In the genomic region with DNA sequence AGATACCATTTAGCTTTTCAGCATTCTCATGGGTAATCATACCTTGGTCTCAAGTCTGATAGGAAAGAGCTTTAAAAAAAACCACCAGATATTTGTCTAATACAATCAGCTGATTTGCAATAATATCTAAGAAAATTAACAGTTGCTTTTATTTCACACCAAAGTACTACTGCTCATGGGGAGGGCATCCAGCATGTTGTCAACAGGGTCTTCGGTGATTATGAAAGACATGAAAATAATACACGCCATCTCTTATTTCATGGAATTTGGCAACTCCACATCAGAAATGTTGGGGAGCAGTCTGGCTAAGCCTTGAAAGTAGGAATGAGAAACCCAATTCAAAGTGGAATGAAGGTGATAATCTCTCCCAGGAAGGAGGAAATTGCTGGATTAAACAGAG, we compare ENCODE assay signal across 29 cellular contexts. TPM values are rescaled to one million over a fixed set of nuclear protein-coding genes. Genes with fewer than 3 reads are reported as not detected.
"Had no signal": no experiment of that assay in that cellular context is flagged by ENCODE, and none has a peak within 500 bp of the region (broad histone marks: within the 10 kb centered on the region; RNA-seq: fewer than 3 reads in every experiment).

No MANE protein-coding gene starts in this region.

- H3K27me3 ChIP-seq: adrenal gland, MG63 had no signal

- H3K4me3 Mint-ChIP-seq: activated CD4-positive, alpha-beta memory T cell treated with anti-CD3 and anti-CD28 coated beads, Interleukin-2, amount 10 ng/mL, durations not matched to agents 7 days and 5 days; activated CD4-positive, alpha-beta T cell treated with anti-CD3 and anti-CD28 coated beads for 36 hours; activated naive CD8-positive, alpha-beta T cell treated with anti-CD3 and anti-CD28 coated beads, Interleukin-2, amount 10 ng/mL, durations not matched to agents 7 days and 5 days had no signal

- ATAC-seq: activated CD4-positive, alpha-beta T cell treated with anti-CD3 and anti-CD28 coated beads for 36 hours had no signal

- H3K27ac ChIP-seq: adrenal gland, WERI-Rb-1 had no signal

- H3K4me3 ChIP-seq: adrenal gland, MG63 had no signal

- DNase-seq: activated CD4-positive, alpha-beta memory T cell treated with anti-CD3 and anti-CD28 coated beads, Interleukin-2, amount 10 ng/mL, durations not matched to agents 7 days and 5 days; activated CD4-positive, alpha-beta T cell treated with anti-CD3 and anti-CD28 coated beads for 36 hours; activated CD4-positive, alpha-beta T cell treated with anti-CD3 and anti-CD28 coated beads, Interleukin-2, amount 50 U/mL, for 1 hour; activated gamma-delta T cell treated with Interleukin-2 at 50 U/mL for 16 hours; activated naive CD4-positive, alpha-beta T cell treated with anti-CD3 and anti-CD28 coated beads, Interleukin-2, amount 50 U/mL, for 16 hours; activated naive CD8-positive, alpha-beta T cell treated with anti-CD3 and anti-CD28 coated beads, Interleukin-2, amount 10 ng/mL, durations not matched to agents 7 days and 5 days; activated T-cell treated with anti-CD3 and anti-CD28 coated beads for 4 hours; activated T-cell treated with anti-CD3 and anti-CD28 coated beads, Interleukin-2, amount 50 U/mL, for 48 hours; adrenal gland; anterior cingulate cortex; MG63; MV-4-11; NCI-H1092 treated with DMSO at 0.1 percent for 48 hours; NCI-H1417 treated with DMSO at 0.1 percent for 48 hours; NCI-H1694; NCI-H2029; NCI-H2107; NCI-H2171 treated with DMSO at 0.1 percent for 48 hours; NCI-H345; NCI-H510A; NCI-H526 treated with DMSO at 0.1 percent for 48 hours; NCI-H82; SIG-M5; T-helper 2 cell; WERI-Rb-1 had no signal

- H3K27ac Mint-ChIP-seq: activated CD4-positive, alpha-beta memory T cell treated with anti-CD3 and anti-CD28 coated beads, Interleukin-2, amount 10 ng/mL, durations not matched to agents 7 days and 5 days; activated CD4-positive, alpha-beta T cell treated with anti-CD3 and anti-CD28 coated beads for 36 hours; activated naive CD8-positive, alpha-beta T cell treated with anti-CD3 and anti-CD28 coated beads, Interleukin-2, amount 10 ng/mL, durations not matched to agents 7 days and 5 days; activated T-helper 2 cell treated with anti-CD3 and anti-CD28 coated beads, Interferon-gamma antibody, Interleukin-2, Interleukin-4, amounts not matched to agents 10 μg/mL and 5 μg/mL and 100 μg/mL, durations not matched to agents 14 hours and 24 hours and 36 hours had no signal

- H3K9me3 ChIP-seq: adrenal gland, MG63 had no signal

- H3K4me1 Mint-ChIP-seq: activated CD4-positive, alpha-beta memory T cell treated with anti-CD3 and anti-CD28 coated beads, Interleukin-2, amount 10 ng/mL, durations not matched to agents 7 days and 5 days; activated CD4-positive, alpha-beta T cell treated with anti-CD3 and anti-CD28 coated beads for 36 hours; activated naive CD8-positive, alpha-beta T cell treated with anti-CD3 and anti-CD28 coated beads, Interleukin-2, amount 10 ng/mL, durations not matched to agents 7 days and 5 days had no signal

- H3K9me3 Mint-ChIP-seq: activated CD4-positive, alpha-beta memory T cell treated with anti-CD3 and anti-CD28 coated beads, Interleukin-2, amount 10 ng/mL, durations not matched to agents 7 days and 5 days; activated naive CD8-positive, alpha-beta T cell treated with anti-CD3 and anti-CD28 coated beads, Interleukin-2, amount 10 ng/mL, durations not matched to agents 7 days and 5 days; activated T-helper 2 cell treated with anti-CD3 and anti-CD28 coated beads, Interferon-gamma antibody, Interleukin-2, Interleukin-4, amounts not matched to agents 10 μg/mL and 5 μg/mL and 100 μg/mL, durations not matched to agents 14 hours and 24 hours and 36 hours had no signal

- H3K4me1 ChIP-seq: adrenal gland had no signal

- H3K27me3 Mint-ChIP-seq: activated CD4-positive, alpha-beta memory T cell treated with anti-CD3 and anti-CD28 coated beads, Interleukin-2, amount 10 ng/mL, durations not matched to agents 7 days and 5 days had no signal

- H3K36me3 Mint-ChIP-seq: activated naive CD8-positive, alpha-beta T cell treated with anti-CD3 and anti-CD28 coated beads, Interleukin-2, amount 10 ng/mL, durations not matched to agents 7 days and 5 days had no signal

- H3K36me3 ChIP-seq: adrenal gland, MG63, WERI-Rb-1 had no signal

RNA-seq across cellular contexts. Expression of a gene that starts 3.0 kb away (rescaled TPM):
- total RNA-seq: activated CD4-positive, alpha-beta memory T cell treated with anti-CD3 and anti-CD28 coated beads, Interleukin-2, amount 10 ng/mL, durations not matched to agents 7 days and 5 days; activated CD4-positive, alpha-beta T cell treated with anti-CD3 and anti-CD28 coated beads for 36 hours; activated CD8-positive, alpha-beta memory T cell treated with anti-CD3 and anti-CD28 coated beads for 36 hours; activated naive CD8-positive, alpha-beta T cell treated with anti-CD3 and anti-CD28 coated beads, Interleukin-2, amount 10 ng/mL, durations not matched to agents 7 days and 5 days; activated T-helper 2 cell treated with anti-CD3 and anti-CD28 coated beads, Interferon-gamma antibody, Interleukin-2, Interleukin-4, amounts not matched to agents 10 μg/mL and 5 μg/mL and 100 μg/mL, durations not matched to agents 14 hours and 24 hours and 36 hours; OCI-LY7; RPMI7951 had no signal
